Comparison of ENCODE assay signal across 19 cellular contexts in genomic region chr6:101747160-101747559, GRCh38.
"Had no signal": no experiment of that assay in that cellular context is flagged by ENCODE, and none has a peak within 500 bp of the region (broad histone marks: within the 10 kb centered on the region; RNA-seq: fewer than 3 reads in every experiment).

No MANE protein-coding gene starts in this region.

- H3K4me1 ChIP-seq: esophagus squamous epithelium, thyroid gland had no signal

- FAIRE-seq: urothelium cell line had no signal

- DNase-seq: activated CD4-positive, alpha-beta memory T cell treated with anti-CD3 and anti-CD28 coated beads, Interleukin-2, amount 10 ng/mL, durations not matched to agents 7 days and 5 days; activated CD4-positive, alpha-beta T cell treated with anti-CD3 and anti-CD28 coated beads for 4 hours; activated effector memory CD4-positive, alpha-beta T cell treated with anti-CD3 and anti-CD28 coated beads, Interleukin-2, amount 50 U/mL, for 16 hours; activated T-cell treated with anti-CD3 and anti-CD28 coated beads, Interleukin-2, amount 50 U/mL, for 24 hours; effector CD4-positive, alpha-beta T cell; esophagus squamous epithelium; foreskin melanocyte; immature natural killer cell; midbrain; naive B cell; T-helper 2 cell; thyroid gland had no signal

- H3K9ac ChIP-seq: neural progenitor cell had no signal

- H3K4me2 ChIP-seq: neural progenitor cell had no signal

- H3K36me3 ChIP-seq: adrenal gland, cardiac muscle cell, esophagus squamous epithelium, neural progenitor cell, thyroid gland had no signal

- H3K9me3 ChIP-seq: adrenal gland, esophagus squamous epithelium, thyroid gland had no signal

- H3K4me3 ChIP-seq: adrenal gland, cardiac muscle cell, coronary artery, esophagus squamous epithelium, lung, neural progenitor cell, thyroid gland had no signal

- H3K27me3 ChIP-seq: adrenal gland, cardiac muscle cell, esophagus squamous epithelium, neural progenitor cell, thyroid gland had no signal

- ATAC-seq: stimulated activated memory B cell treated with anti-CD40 and anti-IgM and Interleukin-4, amounts not matched to agents 10 μg/mL and 1 μg/mL and 100 μg/mL, for 72 hours had no signal

- H2AFZ ChIP-seq: neural progenitor cell had no signal

- H3K27ac ChIP-seq: adrenal gland, cardiac muscle cell, coronary artery, esophagus squamous epithelium, neural progenitor cell, thyroid gland had no signal
